1 cellular context compared by ENCODE assay signal in genomic region chr2:171109571-171109970, GRCh38.
TF ChIP-seq lines count a peak whose summit lies in the region.

No MANE protein-coding gene starts in this region.

TF ChIP-seq in SK-N-SH treated with all-trans-retinoic acid at 6 μM for 48 hours, 23 proteins besides CTCF, POLR2A, EP300 and RAD21 (continued from another document):
- peak; percentile 94 for TF ChIP-seq ZNF8 (CRISPR knock-in tag; IDR thresholded peaks at IDR 0.05)
